In the genomic region with DNA sequence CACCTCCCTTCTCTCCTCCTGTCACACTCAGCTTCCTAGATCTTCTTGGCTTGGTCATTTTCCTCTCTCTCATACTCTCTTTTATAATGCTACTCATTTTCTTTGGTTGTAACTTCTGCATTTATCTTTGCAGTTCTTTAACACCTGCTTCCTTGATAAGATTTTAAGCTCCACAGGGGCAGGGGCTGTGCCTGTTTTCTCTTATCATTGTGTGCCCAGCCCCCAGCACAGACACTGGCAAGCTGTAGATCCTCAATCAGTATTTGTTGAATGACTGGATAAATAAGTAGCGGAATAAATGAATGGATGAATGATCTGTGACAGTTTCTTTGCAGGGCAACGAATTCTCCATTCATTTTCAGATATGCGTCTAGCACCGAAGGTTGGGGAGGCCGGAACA, we compare ENCODE assay signal across 14 cellular contexts.
"Had no signal": no experiment of that assay in that cellular context is flagged by ENCODE, and none has a peak within 500 bp of the region (broad histone marks: within the 10 kb centered on the region; RNA-seq: fewer than 3 reads in every experiment).

No MANE protein-coding gene starts in this region.

- H3K27ac ChIP-seq: foreskin keratinocyte, neutrophil, right atrium auricular region, sigmoid colon, skin epidermis had no signal

- H3K27me3 Mint-ChIP-seq: naive thymus-derived CD4-positive, alpha-beta T cell had no signal

- H3K27me3 ChIP-seq: foreskin keratinocyte, neutrophil, right atrium auricular region, sigmoid colon had no signal

- H3K9me3 Mint-ChIP-seq: effector memory CD8-positive, alpha-beta T cell; naive thymus-derived CD4-positive, alpha-beta T cell; stimulated activated naive B cell treated with anti-CD40 and anti-IgM and Interleukin-4, amounts not matched to agents 10 μg/mL and 1 μg/mL and 100 μg/mL, for 72 hours had no signal

- H3K4me3 ChIP-seq: right atrium auricular region, sigmoid colon, skin epidermis had no signal

- H3K4me3 Mint-ChIP-seq: effector memory CD8-positive, alpha-beta T cell; naive thymus-derived CD4-positive, alpha-beta T cell; stimulated activated naive B cell treated with anti-CD40 and anti-IgM and Interleukin-4, amounts not matched to agents 10 μg/mL and 1 μg/mL and 100 μg/mL, for 72 hours had no signal

- ATAC-seq: effector memory CD8-positive, alpha-beta T cell; foreskin keratinocyte; left colon; naive thymus-derived CD4-positive, alpha-beta T cell; stimulated activated naive B cell treated with anti-CD40 and anti-IgM and Interleukin-4, amounts not matched to agents 10 μg/mL and 1 μg/mL and 100 μg/mL, for 72 hours had no signal

- H3K4me1 ChIP-seq: right atrium auricular region, sigmoid colon had no signal

- H3K36me3 Mint-ChIP-seq: naive thymus-derived CD4-positive, alpha-beta T cell; stimulated activated naive B cell treated with anti-CD40 and anti-IgM and Interleukin-4, amounts not matched to agents 10 μg/mL and 1 μg/mL and 100 μg/mL, for 72 hours had no signal

- H3K27ac Mint-ChIP-seq: effector memory CD8-positive, alpha-beta T cell; naive thymus-derived CD4-positive, alpha-beta T cell; stimulated activated naive B cell treated with anti-CD40 and anti-IgM and Interleukin-4, amounts not matched to agents 10 μg/mL and 1 μg/mL and 100 μg/mL, for 72 hours had no signal

- DNase-seq: effector memory CD8-positive, alpha-beta T cell; foreskin keratinocyte; head of caudate nucleus; hippocampal formation; left colon; naive thymus-derived CD4-positive, alpha-beta T cell; stimulated activated CD4-positive, alpha-beta T cell treated with anti-CD3 and anti-CD28 coated beads, Interleukin-2, amount 100 ng/mL, for 24 hours; stimulated activated CD4-positive, alpha-beta T cell treated with anti-CD3 and anti-CD28 coated beads, Interleukin-4, amount 100 ng/mL, for 4 hours; stimulated activated naive B cell treated with anti-CD40 and anti-IgM and Interleukin-4, amounts not matched to agents 10 μg/mL and 1 μg/mL and 100 μg/mL, for 72 hours; trophoblast cell had no signal

- H3K36me3 ChIP-seq: neutrophil, right atrium auricular region, sigmoid colon had no signal

- H3K9me3 ChIP-seq: neutrophil, right atrium auricular region, sigmoid colon had no signal
